1 cellular context compared by ENCODE assay signal in the genomic region with DNA sequence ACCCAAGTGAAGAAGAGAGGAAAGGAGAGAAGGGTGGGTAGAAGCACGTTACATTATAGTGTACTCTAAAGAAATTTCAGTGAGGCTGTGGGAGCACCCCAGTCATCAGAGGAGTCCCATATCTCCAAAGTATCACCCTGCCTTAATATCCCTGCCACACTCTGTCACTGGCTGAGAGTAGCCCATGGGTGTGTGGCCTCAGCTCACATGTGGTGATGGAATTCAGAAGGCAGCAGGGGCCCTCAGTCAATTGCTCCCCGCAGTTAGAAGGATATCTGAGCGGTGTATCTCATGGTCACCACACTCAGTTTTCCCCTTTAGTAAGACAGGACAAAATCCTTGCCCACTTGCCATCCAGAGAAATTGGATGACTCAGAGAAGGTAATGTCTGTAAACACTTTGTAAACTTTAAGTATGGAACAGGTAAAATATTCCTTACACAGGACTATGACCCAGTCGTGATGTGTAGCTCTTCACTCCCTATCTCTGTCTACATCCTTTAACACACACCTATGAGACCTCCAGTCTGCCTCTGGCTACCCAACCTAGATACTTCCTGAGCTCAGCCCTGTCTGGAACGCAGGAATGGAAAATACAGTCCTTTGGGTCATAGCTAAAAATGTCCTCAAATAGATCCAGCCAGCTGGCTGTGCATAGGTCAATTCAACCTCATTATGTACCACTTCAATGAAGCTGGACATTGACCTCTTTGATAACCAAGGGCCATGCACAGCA.
TF ChIP-seq lines count a peak whose summit lies in the region.

No MANE protein-coding gene starts in this region.

TF ChIP-seq in HepG2, 621 proteins besides CTCF, POLR2A, EP300 and RAD21 (continued from another document and continues in another):
- TF ChIP-seq, protein P1, sequence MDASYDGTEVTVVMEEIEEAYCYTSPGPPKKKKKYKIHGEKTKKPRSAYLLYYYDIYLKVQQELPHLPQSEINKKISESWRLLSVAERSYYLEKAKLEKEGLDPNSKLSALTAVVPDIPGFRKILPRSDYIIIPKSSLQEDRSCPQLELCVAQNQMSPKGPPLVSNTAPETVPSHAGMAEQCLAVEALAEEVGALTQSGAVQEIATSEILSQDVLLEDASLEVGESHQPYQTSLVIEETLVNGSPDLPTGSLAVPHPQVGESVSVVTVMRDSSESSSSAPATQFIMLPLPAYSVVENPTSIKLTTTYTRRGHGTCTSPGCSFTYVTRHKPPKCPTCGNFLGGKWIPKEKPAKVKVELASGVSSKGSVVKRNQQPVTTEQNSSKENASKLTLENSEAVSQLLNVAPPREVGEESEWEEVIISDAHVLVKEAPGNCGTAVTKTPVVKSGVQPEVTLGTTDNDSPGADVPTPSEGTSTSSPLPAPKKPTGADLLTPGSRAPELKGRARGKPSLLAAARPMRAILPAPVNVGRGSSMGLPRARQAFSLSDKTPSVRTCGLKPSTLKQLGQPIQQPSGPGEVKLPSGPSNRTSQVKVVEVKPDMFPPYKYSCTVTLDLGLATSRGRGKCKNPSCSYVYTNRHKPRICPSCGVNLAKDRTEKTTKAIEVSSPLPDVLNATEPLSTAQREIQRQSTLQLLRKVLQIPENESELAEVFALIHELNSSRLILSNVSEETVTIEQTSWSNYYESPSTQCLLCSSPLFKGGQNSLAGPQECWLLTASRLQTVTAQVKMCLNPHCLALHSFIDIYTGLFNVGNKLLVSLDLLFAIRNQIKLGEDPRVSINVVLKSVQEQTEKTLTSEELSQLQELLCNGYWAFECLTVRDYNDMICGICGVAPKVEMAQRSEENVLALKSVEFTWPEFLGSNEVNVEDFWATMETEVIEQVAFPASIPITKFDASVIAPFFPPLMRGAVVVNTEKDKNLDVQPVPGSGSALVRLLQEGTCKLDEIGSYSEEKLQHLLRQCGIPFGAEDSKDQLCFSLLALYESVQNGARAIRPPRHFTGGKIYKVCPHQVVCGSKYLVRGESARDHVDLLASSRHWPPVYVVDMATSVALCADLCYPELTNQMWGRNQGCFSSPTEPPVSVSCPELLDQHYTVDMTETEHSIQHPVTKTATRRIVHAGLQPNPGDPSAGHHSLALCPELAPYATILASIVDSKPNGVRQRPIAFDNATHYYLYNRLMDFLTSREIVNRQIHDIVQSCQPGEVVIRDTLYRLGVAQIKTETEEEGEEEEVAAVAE (CRISPR knock-in tag; IDR thresholded peaks at IDR 0.05; ENCODE audit: borderline replicate concordance), result no peak
- TF ChIP-seq HNF4G (IDR thresholded peaks at IDR 0.05; ENCODE audit: borderline replicate concordance, low read depth, low read length), result peak; percentile 97
- peak; percentile 91 for TF ChIP-seq HNF4G (CRISPR knock-in tag; IDR thresholded peaks at IDR 0.05; ENCODE audit: borderline replicate concordance, low read depth)
- no peak for TF ChIP-seq SP140L (CRISPR knock-in tag; IDR thresholded peaks at IDR 0.05; ENCODE audit: borderline replicate concordance)
- peak; percentile 76; the same call in 1 of the 2 replicates for TF ChIP-seq HOXA5 (CRISPR knock-in tag; IDR thresholded peaks at IDR 0.05)
- TF ChIP-seq NFE2 (CRISPR knock-in tag; IDR thresholded peaks at IDR 0.05), result no peak
- TF ChIP-seq TCF12 (IDR thresholded peaks at IDR 0.05), result no peak
- no peak for TF ChIP-seq TCF12 (CRISPR knock-in tag; IDR thresholded peaks at IDR 0.05)
- TF ChIP-seq, protein P2, sequence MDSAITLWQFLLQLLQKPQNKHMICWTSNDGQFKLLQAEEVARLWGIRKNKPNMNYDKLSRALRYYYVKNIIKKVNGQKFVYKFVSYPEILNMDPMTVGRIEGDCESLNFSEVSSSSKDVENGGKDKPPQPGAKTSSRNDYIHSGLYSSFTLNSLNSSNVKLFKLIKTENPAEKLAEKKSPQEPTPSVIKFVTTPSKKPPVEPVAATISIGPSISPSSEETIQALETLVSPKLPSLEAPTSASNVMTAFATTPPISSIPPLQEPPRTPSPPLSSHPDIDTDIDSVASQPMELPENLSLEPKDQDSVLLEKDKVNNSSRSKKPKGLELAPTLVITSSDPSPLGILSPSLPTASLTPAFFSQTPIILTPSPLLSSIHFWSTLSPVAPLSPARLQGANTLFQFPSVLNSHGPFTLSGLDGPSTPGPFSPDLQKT (CRISPR knock-in tag; IDR thresholded peaks at IDR 0.05; ENCODE audit: borderline replicate concordance), result no peak
- no peak; the same call in none of the 2 replicates for TF ChIP-seq KDM6A (CRISPR knock-in tag; IDR thresholded peaks at IDR 0.05; ENCODE audit: low read depth)
- TF ChIP-seq SUZ12 (IDR thresholded peaks at IDR 0.05; ENCODE audit: low read depth, low read length), result no peak
- no peak; the same call in 1 of the 2 replicates for TF ChIP-seq GFI1 (CRISPR knock-in tag; IDR thresholded peaks at IDR 0.05; ENCODE audit: borderline replicate concordance)
- no peak; the same call in 1 of the 2 replicates for TF ChIP-seq TOE1 (CRISPR knock-in tag; IDR thresholded peaks at IDR 0.05)
- TF ChIP-seq, protein P3, sequence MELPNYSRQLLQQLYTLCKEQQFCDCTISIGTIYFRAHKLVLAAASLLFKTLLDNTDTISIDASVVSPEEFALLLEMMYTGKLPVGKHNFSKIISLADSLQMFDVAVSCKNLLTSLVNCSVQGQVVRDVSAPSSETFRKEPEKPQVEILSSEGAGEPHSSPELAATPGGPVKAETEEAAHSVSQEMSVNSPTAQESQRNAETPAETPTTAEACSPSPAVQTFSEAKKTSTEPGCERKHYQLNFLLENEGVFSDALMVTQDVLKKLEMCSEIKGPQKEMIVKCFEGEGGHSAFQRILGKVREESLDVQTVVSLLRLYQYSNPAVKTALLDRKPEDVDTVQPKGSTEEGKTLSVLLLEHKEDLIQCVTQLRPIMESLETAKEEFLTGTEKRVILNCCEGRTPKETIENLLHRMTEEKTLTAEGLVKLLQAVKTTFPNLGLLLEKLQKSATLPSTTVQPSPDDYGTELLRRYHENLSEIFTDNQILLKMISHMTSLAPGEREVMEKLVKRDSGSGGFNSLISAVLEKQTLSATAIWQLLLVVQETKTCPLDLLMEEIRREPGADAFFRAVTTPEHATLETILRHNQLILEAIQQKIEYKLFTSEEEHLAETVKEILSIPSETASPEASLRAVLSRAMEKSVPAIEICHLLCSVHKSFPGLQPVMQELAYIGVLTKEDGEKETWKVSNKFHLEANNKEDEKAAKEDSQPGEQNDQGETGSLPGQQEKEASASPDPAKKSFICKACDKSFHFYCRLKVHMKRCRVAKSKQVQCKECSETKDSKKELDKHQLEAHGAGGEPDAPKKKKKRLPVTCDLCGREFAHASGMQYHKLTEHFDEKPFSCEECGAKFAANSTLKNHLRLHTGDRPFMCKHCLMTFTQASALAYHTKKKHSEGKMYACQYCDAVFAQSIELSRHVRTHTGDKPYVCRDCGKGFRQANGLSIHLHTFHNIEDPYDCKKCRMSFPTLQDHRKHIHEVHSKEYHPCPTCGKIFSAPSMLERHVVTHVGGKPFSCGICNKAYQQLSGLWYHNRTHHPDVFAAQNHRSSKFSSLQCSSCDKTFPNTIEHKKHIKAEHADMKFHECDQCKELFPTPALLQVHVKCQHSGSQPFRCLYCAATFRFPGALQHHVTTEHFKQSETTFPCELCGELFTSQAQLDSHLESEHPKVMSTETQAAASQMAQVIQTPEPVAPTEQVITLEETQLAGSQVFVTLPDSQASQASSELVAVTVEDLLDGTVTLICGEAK (IDR thresholded peaks at IDR 0.05), result no peak
- TF ChIP-seq, protein P3 (CRISPR knock-in tag; IDR thresholded peaks at IDR 0.05), result no peak; the same call in 1 of the 2 replicates
- no peak for TF ChIP-seq ZNF709 (CRISPR knock-in tag; IDR thresholded peaks at IDR 0.05)
- TF ChIP-seq ZNF292 (CRISPR knock-in tag; IDR thresholded peaks at IDR 0.05; ENCODE audit: borderline replicate concordance, low read depth), result peak; percentile 8; the same call in 1 of the 2 replicates
- peak; percentile 99 for TF ChIP-seq RXRB (CRISPR knock-in tag; IDR thresholded peaks at IDR 0.05; ENCODE audit: borderline replicate concordance)
- peak; percentile 91 for TF ChIP-seq TEAD3 (CRISPR knock-in tag; optimal IDR thresholded peaks at IDR 0.05; ENCODE audit: borderline replicate concordance)
- TF ChIP-seq, protein P4, sequence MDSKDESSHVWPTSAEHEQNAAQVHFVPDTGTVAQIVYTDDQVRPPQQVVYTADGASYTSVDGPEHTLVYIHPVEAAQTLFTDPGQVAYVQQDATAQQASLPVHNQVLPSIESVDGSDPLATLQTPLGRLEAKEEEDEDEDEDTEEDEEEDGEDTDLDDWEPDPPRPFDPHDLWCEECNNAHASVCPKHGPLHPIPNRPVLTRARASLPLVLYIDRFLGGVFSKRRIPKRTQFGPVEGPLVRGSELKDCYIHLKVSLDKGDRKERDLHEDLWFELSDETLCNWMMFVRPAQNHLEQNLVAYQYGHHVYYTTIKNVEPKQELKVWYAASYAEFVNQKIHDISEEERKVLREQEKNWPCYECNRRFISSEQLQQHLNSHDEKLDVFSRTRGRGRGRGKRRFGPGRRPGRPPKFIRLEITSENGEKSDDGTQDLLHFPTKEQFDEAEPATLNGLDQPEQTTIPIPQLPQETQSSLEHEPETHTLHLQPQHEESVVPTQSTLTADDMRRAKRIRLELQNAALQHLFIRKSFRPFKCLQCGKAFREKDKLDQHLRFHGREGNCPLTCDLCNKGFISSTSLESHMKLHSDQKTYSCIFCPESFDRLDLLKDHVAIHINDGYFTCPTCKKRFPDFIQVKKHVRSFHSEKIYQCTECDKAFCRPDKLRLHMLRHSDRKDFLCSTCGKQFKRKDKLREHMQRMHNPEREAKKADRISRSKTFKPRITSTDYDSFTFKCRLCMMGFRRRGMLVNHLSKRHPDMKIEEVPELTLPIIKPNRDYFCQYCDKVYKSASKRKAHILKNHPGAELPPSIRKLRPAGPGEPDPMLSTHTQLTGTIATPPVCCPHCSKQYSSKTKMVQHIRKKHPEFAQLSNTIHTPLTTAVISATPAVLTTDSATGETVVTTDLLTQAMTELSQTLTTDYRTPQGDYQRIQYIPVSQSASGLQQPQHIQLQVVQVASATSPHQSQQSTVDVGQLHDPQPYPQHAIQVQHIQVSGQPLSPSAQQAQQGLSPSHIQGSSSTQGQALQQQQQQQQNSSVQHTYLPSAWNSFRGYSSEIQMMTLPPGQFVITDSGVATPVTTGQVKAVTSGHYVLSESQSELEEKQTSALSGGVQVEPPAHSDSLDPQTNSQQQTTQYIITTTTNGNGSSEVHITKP (CRISPR knock-in tag; IDR thresholded peaks at IDR 0.05; ENCODE audit: low read depth), result no peak
- TF ChIP-seq, protein P5, sequence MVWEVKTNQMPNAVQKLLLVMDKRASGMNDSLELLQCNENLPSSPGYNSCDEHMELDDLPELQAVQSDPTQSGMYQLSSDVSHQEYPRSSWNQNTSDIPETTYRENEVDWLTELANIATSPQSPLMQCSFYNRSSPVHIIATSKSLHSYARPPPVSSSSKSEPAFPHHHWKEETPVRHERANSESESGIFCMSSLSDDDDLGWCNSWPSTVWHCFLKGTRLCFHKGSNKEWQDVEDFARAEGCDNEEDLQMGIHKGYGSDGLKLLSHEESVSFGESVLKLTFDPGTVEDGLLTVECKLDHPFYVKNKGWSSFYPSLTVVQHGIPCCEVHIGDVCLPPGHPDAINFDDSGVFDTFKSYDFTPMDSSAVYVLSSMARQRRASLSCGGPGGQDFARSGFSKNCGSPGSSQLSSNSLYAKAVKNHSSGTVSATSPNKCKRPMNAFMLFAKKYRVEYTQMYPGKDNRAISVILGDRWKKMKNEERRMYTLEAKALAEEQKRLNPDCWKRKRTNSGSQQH (CRISPR knock-in tag; IDR thresholded peaks at IDR 0.05; ENCODE audit: low read depth), result no peak
- peak; percentile 54; the same call in 1 of the 2 replicates for TF ChIP-seq ATF1 (CRISPR knock-in tag; IDR thresholded peaks at IDR 0.05)
- no peak for TF ChIP-seq KDM5A (IDR thresholded peaks at IDR 0.05; ENCODE audit: borderline replicate concordance, low read length)
- peak; percentile 69; the same call in 1 of the 2 replicates for TF ChIP-seq PITX1 (CRISPR knock-in tag; IDR thresholded peaks at IDR 0.05)
- TF ChIP-seq FOXA1 (IDR thresholded peaks at IDR 0.05), result no peak
- peak; percentile 72 for TF ChIP-seq FOXA1 (CRISPR knock-in tag; IDR thresholded peaks at IDR 0.05)
- no peak for TF ChIP-seq CREB1 (IDR thresholded peaks at IDR 0.05)
- peak; percentile 86 for TF ChIP-seq CREB1 (CRISPR knock-in tag; IDR thresholded peaks at IDR 0.05)
- TF ChIP-seq PAWR (CRISPR knock-in tag; IDR thresholded peaks at IDR 0.05; ENCODE audit: borderline replicate concordance), result no peak
- no peak for TF ChIP-seq PAX8 (CRISPR knock-in tag; IDR thresholded peaks at IDR 0.05; ENCODE audit: borderline replicate concordance)
- peak; percentile 49; the same call in 1 of the 2 replicates for TF ChIP-seq HMG20B (CRISPR knock-in tag; conservative IDR thresholded peaks at IDR 0.05)
- peak; percentile 10; the same call in 1 of the 2 replicates for TF ChIP-seq ZNF652 (CRISPR knock-in tag; IDR thresholded peaks at IDR 0.05; ENCODE audit: borderline replicate concordance, low read depth)
- TF ChIP-seq, protein P6, sequence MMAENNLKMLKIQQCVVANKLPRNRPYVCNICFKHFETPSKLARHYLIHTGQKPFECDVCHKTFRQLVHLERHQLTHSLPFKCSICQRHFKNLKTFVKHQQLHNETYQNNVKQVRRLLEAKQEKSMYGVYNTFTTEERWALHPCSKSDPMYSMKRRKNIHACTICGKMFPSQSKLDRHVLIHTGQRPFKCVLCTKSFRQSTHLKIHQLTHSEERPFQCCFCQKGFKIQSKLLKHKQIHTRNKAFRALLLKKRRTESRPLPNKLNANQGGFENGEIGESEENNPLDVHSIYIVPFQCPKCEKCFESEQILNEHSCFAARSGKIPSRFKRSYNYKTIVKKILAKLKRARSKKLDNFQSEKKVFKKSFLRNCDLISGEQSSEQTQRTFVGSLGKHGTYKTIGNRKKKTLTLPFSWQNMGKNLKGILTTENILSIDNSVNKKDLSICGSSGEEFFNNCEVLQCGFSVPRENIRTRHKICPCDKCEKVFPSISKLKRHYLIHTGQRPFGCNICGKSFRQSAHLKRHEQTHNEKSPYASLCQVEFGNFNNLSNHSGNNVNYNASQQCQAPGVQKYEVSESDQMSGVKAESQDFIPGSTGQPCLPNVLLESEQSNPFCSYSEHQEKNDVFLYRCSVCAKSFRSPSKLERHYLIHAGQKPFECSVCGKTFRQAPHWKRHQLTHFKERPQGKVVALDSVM (CRISPR knock-in tag; IDR thresholded peaks at IDR 0.05), result 0 out of 2 replicates have a peak, but pooled peaks have one; percentile 47
